9 cellular contexts compared by ENCODE assay signal in the genomic region with DNA sequence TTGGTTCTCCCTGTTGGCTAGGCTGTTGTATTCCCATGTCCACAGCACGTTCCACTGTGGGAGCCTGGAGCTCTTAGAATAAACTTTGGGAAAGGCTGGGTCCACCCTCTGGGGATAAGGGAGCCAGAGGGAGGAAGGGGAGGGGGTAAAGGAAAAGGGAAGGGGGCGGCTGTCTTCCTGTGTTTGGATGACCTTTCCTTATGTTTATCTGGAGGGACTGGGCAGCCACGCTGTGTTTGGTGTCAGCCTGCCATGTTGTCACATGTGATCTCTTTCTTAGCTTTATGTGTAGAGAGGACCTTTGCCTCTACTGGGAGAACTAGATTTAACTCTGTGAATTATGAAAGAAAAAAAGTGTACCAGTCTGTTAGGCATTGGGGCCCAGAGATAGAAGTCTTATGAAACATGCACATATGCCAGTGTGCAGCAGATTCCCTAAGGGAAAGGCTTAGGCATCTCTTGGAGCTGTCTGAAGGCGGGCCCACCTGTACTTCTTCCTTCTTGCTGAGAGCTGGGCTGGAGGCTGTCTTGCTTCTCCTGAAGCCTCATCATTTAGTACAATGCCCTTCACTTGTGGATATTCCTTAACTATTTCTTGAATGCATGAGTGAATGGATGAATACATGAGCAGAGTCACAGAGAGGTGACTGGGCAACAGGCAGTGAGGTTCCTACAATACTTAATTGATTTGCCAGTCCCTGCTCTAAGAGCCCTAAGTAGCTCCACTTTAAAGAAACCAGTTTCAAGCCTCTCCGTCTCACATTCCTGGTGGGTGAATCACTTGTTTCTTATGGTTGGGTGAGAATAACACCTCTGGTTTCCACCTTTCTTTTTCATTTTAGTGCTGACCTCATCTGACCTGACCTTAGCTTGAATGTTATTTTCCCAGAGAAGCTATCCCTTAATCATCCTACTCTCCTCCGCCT.
DNase-seq lines count a peak whose midpoint lies in the region; ATAC-seq and TF ChIP-seq lines count a peak whose summit lies in the region.
"Had no signal": no experiment of that assay in that cellular context is flagged by ENCODE, and none has a peak within 500 bp of the region (broad histone marks: within the 10 kb centered on the region; RNA-seq: fewer than 3 reads in every experiment).

No MANE protein-coding gene starts in this region.

- peak overlapping the region; percentile 47 for H3K27ac ChIP-seq in SJSA1
- no peak overlapping the region for H3K27ac ChIP-seq in CD4-positive, alpha-beta T cell (ENCODE audit: low read depth, low read length)

- H3K27me3 Mint-ChIP-seq in osteocyte (ENCODE audit: unreplicated experiment) = no peaks in the 10 kb centered on the region
- H3K27me3 Mint-ChIP-seq in CD4-positive, alpha-beta T cell = peaks cover 22% of the 10 kb centered on the region
- peaks cover 10% of the 10 kb centered on the region for H3K27me3 Mint-ChIP-seq in activated T-cell treated with anti-CD3 and anti-CD28 coated beads, Interleukin-2, amount 50 U/mL, for 4 hours (ENCODE audit: low read depth)

- no peaks in the 10 kb centered on the region for H3K9me3 ChIP-seq in SJSA1 (replicated peaks)
- no peaks in the 10 kb centered on the region for H3K9me3 ChIP-seq in CD4-positive, alpha-beta T cell (ENCODE audit: control insufficient read depth, low read length)

- H3K27me3 ChIP-seq in SJSA1 (replicated peaks) = no peaks in the 10 kb centered on the region
- peaks cover 3% of the 10 kb centered on the region for H3K27me3 ChIP-seq in CD4-positive, alpha-beta T cell (ENCODE audit: control insufficient read depth, insufficient read depth, low read length)

- no peak for ATAC-seq in CD4-positive, alpha-beta T cell (ENCODE audit: poor library complexity)
- ATAC-seq in activated T-cell treated with anti-CD3 and anti-CD28 coated beads, Interleukin-2, amount 50 U/mL, for 4 hours = no peak

- H3K36me3 ChIP-seq in SJSA1 = no peaks in the 10 kb centered on the region

- DNase-seq in EL = peak; percentile 85
- peak; percentile 64 to 87 for DNase-seq in SJSA1 (ENCODE audit: low read depth in 1 of 2, low spot score in 2 of 2)
- peak; percentile 53 to 69 for DNase-seq in foreskin fibroblast
- DNase-seq in osteocyte (ENCODE audit: extremely low spot score, unreplicated experiment) = no peak
- no peak for DNase-seq in activated T-cell treated with anti-CD3 and anti-CD28 coated beads, Interleukin-2, amount 50 U/mL, for 1 hour
- DNase-seq in CD4-positive, alpha-beta T cell = no peak
- no peak for DNase-seq in NCI-H510A treated with DMSO at 0.1 percent for 48 hours (lab: John Stamatoyannopoulos, UW)
- DNase-seq in activated T-cell treated with anti-CD3 and anti-CD28 coated beads, Interleukin-2, amount 50 U/mL, for 4 hours = no peak
- DNase-seq: COR-L47 had no signal

- CTCF ChIA-PET in CD4-positive, alpha-beta T cell (lab: Charles Lee) = no interaction called here

- H3K27ac Mint-ChIP-seq in osteocyte (ENCODE audit: unreplicated experiment) = peak overlapping the region; percentile 50
- H3K27ac Mint-ChIP-seq in CD4-positive, alpha-beta T cell = no peak overlapping the region

- TF ChIP-seq CTCF in foreskin fibroblast (IDR thresholded peaks at IDR 0.05; ENCODE audit: low read depth, low read length) (no peak), osteocyte (IDR thresholded peaks at IDR 0.05) (no peak)
- no peak for TF ChIP-seq CTCF in CD4-positive, alpha-beta T cell (IDR thresholded peaks at IDR 0.05)

- peaks cover 62% of the 10 kb centered on the region for H3K4me1 ChIP-seq in SJSA1 (replicated peaks)

- intact Hi-C loops in CD4-positive, alpha-beta T cell (cut with DNase I, micrococcal nuclease) = no loop called here

- H3K4me1 Mint-ChIP-seq in osteocyte (ENCODE audit: unreplicated experiment) = peaks cover 32% of the 10 kb centered on the region
- no peaks in the 10 kb centered on the region for H3K4me1 Mint-ChIP-seq in CD4-positive, alpha-beta T cell (ENCODE audit: low read depth)
- H3K4me1 Mint-ChIP-seq in activated T-cell treated with anti-CD3 and anti-CD28 coated beads, Interleukin-2, amount 50 U/mL, for 4 hours (ENCODE audit: low read depth) = no peaks in the 10 kb centered on the region

- no peaks in the 10 kb centered on the region for H3K36me3 Mint-ChIP-seq in osteocyte (ENCODE audit: unreplicated experiment)
- H3K36me3 Mint-ChIP-seq in CD4-positive, alpha-beta T cell (ENCODE audit: low read depth) = no peaks in the 10 kb centered on the region
- H3K36me3 Mint-ChIP-seq in activated T-cell treated with anti-CD3 and anti-CD28 coated beads, Interleukin-2, amount 50 U/mL, for 4 hours (ENCODE audit: insufficient read depth) = no peaks in the 10 kb centered on the region

- POLR2A ChIA-PET in CD4-positive, alpha-beta T cell (lab: Charles Lee) = no interaction called here

- no peaks in the 10 kb centered on the region for H3K9me3 Mint-ChIP-seq in osteocyte (ENCODE audit: unreplicated experiment)
- H3K9me3 Mint-ChIP-seq in CD4-positive, alpha-beta T cell = no peaks in the 10 kb centered on the region
- no peaks in the 10 kb centered on the region for H3K9me3 Mint-ChIP-seq in activated T-cell treated with anti-CD3 and anti-CD28 coated beads, Interleukin-2, amount 50 U/mL, for 4 hours

- H3K4me3 Mint-ChIP-seq in osteocyte (ENCODE audit: unreplicated experiment) = no peak overlapping the region
- H3K4me3 Mint-ChIP-seq in CD4-positive, alpha-beta T cell = no peak overlapping the region
- H3K4me3 Mint-ChIP-seq in activated T-cell treated with anti-CD3 and anti-CD28 coated beads, Interleukin-2, amount 50 U/mL, for 4 hours = no peak overlapping the region

- H3K4me3 ChIP-seq in SJSA1 (no peak overlapping the region), foreskin fibroblast (ENCODE audit: low read depth in 1 of 2, low read length in 2 of 2) (no peak overlapping the region)

Comparison
In these comparisons a context has a peak if more than half of its experiments do, and no peak if none do; other contexts are left out.
1. DNase-seq: peak in EL (single experiment), SJSA1 (2 of 2) and foreskin fibroblast (2 of 2); none in osteocyte (single experiment), activated T-cell treated with anti-CD3 and anti-CD28 coated beads, Interleukin-2, amount 50 U/mL, for 1 hour (single experiment), CD4-positive, alpha-beta T cell (0 of 10), NCI-H510A treated with DMSO at 0.1 percent for 48 hours (single experiment) and activated T-cell treated with anti-CD3 and anti-CD28 coated beads, Interleukin-2, amount 50 U/mL, for 4 hours (single experiment).